9 cellular contexts compared by ENCODE assay signal in genomic region chrY:12479382-12479781, GRCh38.
A peak's percentile ranks its signal among the peaks of the same experiment; 100 is the strongest.
DNase-seq lines count a peak whose midpoint lies in the region; ATAC-seq, FAIRE-seq and TF ChIP-seq lines count a peak whose summit lies in the region.
"Had no signal": no experiment of that assay in that cellular context is flagged by ENCODE, and none has a peak within 500 bp of the region (broad histone marks: within the 10 kb centered on the region; RNA-seq: fewer than 3 reads in every experiment).

No MANE protein-coding gene starts in this region.

- H3K9ac ChIP-seq in H1 (replicated peaks in 1 of 4; ENCODE audit: extremely low read depth in 1 of 4, low read depth in 3 of 4, low read length in 3 of 4), result no peak overlapping the region
- no peak overlapping the region for H3K9ac ChIP-seq in Karpas-422 (ENCODE audit: low read length)

- no peak overlapping the region for H2AFZ ChIP-seq in H1 (ENCODE audit: low read length)
- no peak overlapping the region for H2AFZ ChIP-seq in Karpas-422 (ENCODE audit: low read length)

- H3K4me2 ChIP-seq in H1 (ENCODE audit: insufficient read depth in 1 of 2, low read depth in 2 of 2, low read length in 2 of 2) (no peak overlapping the region), Karpas-422 (ENCODE audit: low read depth, low read length, poor library complexity, severe bottlenecking) (no peak overlapping the region)

- H3K9me3 ChIP-seq in T-helper 17 cell (ENCODE audit: control insufficient read depth, low read length, poor library complexity, severe bottlenecking) (no peaks in the 10 kb centered on the region), H1 (ENCODE audit: insufficient read depth in 2 of 2, low read depth in 1 of 2, low read length in 1 of 2) (no peaks in the 10 kb centered on the region), Karpas-422 (ENCODE audit: low read length) (no peaks in the 10 kb centered on the region)

- no peaks in the 10 kb centered on the region for H3K27me3 Mint-ChIP-seq in T-helper 17 cell
- H3K27me3 Mint-ChIP-seq: activated B cell treated with CpG ODN at 0.5 μM for 24 hours had no signal

- H2BK15ac ChIP-seq in H1 (ENCODE audit: low read length), result no peak overlapping the region

- no peak overlapping the region for H2BK12ac ChIP-seq in H1 (ENCODE audit: low read depth, low read length)

- TF ChIP-seq POLR2A in H1 (IDR thresholded peaks at IDR 0.05; ENCODE audit: control extremely low read depth in 1 of 2, low read depth in 2 of 2, low read length in 2 of 2), result no peak

- H3K27me3 ChIP-seq in H1 (replicated peaks in 1 of 4; ENCODE audit: control insufficient read depth in 3 of 4, extremely low read depth in 1 of 4, insufficient read depth in 3 of 4, low read length in 3 of 4), result peaks cover 0 to 14% (median 6%) of the 10 kb centered on the region in 4 experiments; a peak in 4 of 7 replicates
- no peaks in the 10 kb centered on the region for H3K27me3 ChIP-seq in Karpas-422 (ENCODE audit: low read length)

- no peak overlapping the region for H3K4me3 ChIP-seq in H1 (ENCODE audit: extremely low read depth in 1 of 4, insufficient read depth in 2 of 4, low read depth in 3 of 4, low read length in 4 of 4)
- H3K4me3 ChIP-seq in Karpas-422 (ENCODE audit: low read length), result no peak overlapping the region

- H3K23me2 ChIP-seq in H1 (ENCODE audit: low read depth, low read length), result no peaks in the 10 kb centered on the region

- CTCF ChIA-PET in H1 (lab: Charles Lee; ENCODE audit: partially characterized antibody), result no interaction called here

- H2AK5ac ChIP-seq in H1 (ENCODE audit: low read depth, low read length), result no peak overlapping the region

- no peaks in the 10 kb centered on the region for H3K79me1 ChIP-seq in H1 (ENCODE audit: low read depth, low read length)

- H4K8ac ChIP-seq in H1 (ENCODE audit: extremely low read depth, insufficient read depth, low read length), result no peak overlapping the region

- H2BK20ac ChIP-seq in H1 (ENCODE audit: low read length), result no peak overlapping the region

- TF ChIP-seq CTCF in H1 (IDR thresholded peaks at IDR 0.05; ENCODE audit: control extremely low read depth in 1 of 3, insufficient read depth in 1 of 3, low read depth in 1 of 3, low read length in 3 of 3), result peak; percentile 37 to 56 (median 44)

- no peak overlapping the region for H3K4me3 Mint-ChIP-seq in T-helper 17 cell
- H3K4me3 Mint-ChIP-seq: activated B cell treated with CpG ODN at 0.5 μM for 24 hours had no signal

- H4K20me1 ChIP-seq in H1 (replicated peaks in 1 of 2; ENCODE audit: control insufficient read depth in 1 of 2, insufficient read depth in 2 of 2, low read length in 2 of 2) (no peaks in the 10 kb centered on the region), Karpas-422 (ENCODE audit: insufficient read depth, low read depth, low read length) (no peaks in the 10 kb centered on the region)

- no peak overlapping the region for H2BK120ac ChIP-seq in H1 (replicated peaks; ENCODE audit: low read depth, low read length)

- no peak overlapping the region for H2BK5ac ChIP-seq in H1 (ENCODE audit: low read depth, low read length)

- H3K4me1 ChIP-seq in H1 (replicated peaks in 1 of 4; ENCODE audit: control insufficient read depth in 3 of 4, insufficient read depth in 4 of 4, low read length in 3 of 4) (no peaks in the 10 kb centered on the region), Karpas-422 (ENCODE audit: low read length) (no peaks in the 10 kb centered on the region)

- TF ChIP-seq RAD21 in H1 (IDR thresholded peaks at IDR 0.05 in 1 of 2, conservative IDR thresholded peaks at IDR 0.05 in 1 of 2; ENCODE audit: low read depth in 2 of 2, low read length in 2 of 2), result peak; percentile 56 to 70

- H3K27ac ChIP-seq in H1 (ENCODE audit: low read depth, low read length), result no peak overlapping the region
- no peak overlapping the region for H3K27ac ChIP-seq in Karpas-422 (ENCODE audit: low read length)

- H3K36me3 ChIP-seq in H1 (ENCODE audit: control insufficient read depth in 2 of 4, insufficient read depth in 4 of 4, low read length in 3 of 4) (no peaks in the 10 kb centered on the region), Karpas-422 (ENCODE audit: insufficient read depth, low read length) (no peaks in the 10 kb centered on the region)

- no peaks in the 10 kb centered on the region for H3K79me2 ChIP-seq in H1 (ENCODE audit: control insufficient read depth in 1 of 2, insufficient read depth in 2 of 2, low read length in 2 of 2)
- no peaks in the 10 kb centered on the region for H3K79me2 ChIP-seq in Karpas-422 (ENCODE audit: low read length)

- no peak overlapping the region for H3K4ac ChIP-seq in H1 (replicated peaks; ENCODE audit: insufficient read length, low read depth, low read length)

- no peak overlapping the region for H4K91ac ChIP-seq in H1 (replicated peaks; ENCODE audit: insufficient read length, low read length)

- peaks cover 5% of the 10 kb centered on the region for H3K4me1 Mint-ChIP-seq in T-helper 17 cell
- H3K4me1 Mint-ChIP-seq: activated B cell treated with CpG ODN at 0.5 μM for 24 hours had no signal

- H4K5ac ChIP-seq in H1 (ENCODE audit: insufficient read length, low read depth, low read length), result no peak overlapping the region

- DNase-seq in activated CD4-positive, CD25-positive, alpha-beta regulatory T cell (lab: John Stamatoyannopoulos, UW), result peak; percentile 0 to 16 (median 4)
- no peak for DNase-seq in activated CD4-positive, CD25-positive, alpha-beta regulatory T cell treated with anti-CD3 and anti-CD28 coated beads, Interleukin-2, amount 50 U/mL, for 72 hours
- DNase-seq in T-helper 17 cell (peak in 1 of 3 donors; percentile 11), H1 (ENCODE audit: low read depth in 1 of 2, low spot score in 2 of 2) (no peak), Karpas-422 (no peak), SKM-1 treated with dmso at 0.1 percent for 144 hours (lab: John Stamatoyannopoulos, UW; ENCODE audit: unreplicated experiment) (no peak)
- DNase-seq in stimulated activated CD4-positive, alpha-beta T cell treated with anti-CD3 and anti-CD28 coated beads, TNF-alpha, amount 100 ng/mL, for 24 hours (ENCODE audit: low read depth in 3 of 3), result peak in 2 of 3 experiments; percentile 0 to 35
- DNase-seq: activated B cell treated with CpG ODN at 0.5 μM for 24 hours had no signal

- H3K23ac ChIP-seq in H1 (ENCODE audit: insufficient read length), result no peak overlapping the region

- TF ChIP-seq EP300 in H1 (IDR thresholded peaks at IDR 0.05; ENCODE audit: borderline replicate concordance in 1 of 2, low read depth in 2 of 2, low read length in 2 of 2), result no peak

- H3K9me2 ChIP-seq in Karpas-422 (replicated peaks; ENCODE audit: insufficient read depth, low read length), result no peaks in the 10 kb centered on the region

- H3K56ac ChIP-seq in H1 (replicated peaks; ENCODE audit: insufficient read length, low read depth, low read length), result no peak overlapping the region

- no peak for FAIRE-seq in H1 (lab: Jason Lieb, UNC)

- no peak overlapping the region for H3K14ac ChIP-seq in H1 (ENCODE audit: insufficient read length)

- no peak overlapping the region for H3K18ac ChIP-seq in H1 (ENCODE audit: extremely low read depth, low read length)

- POLR2A ChIA-PET in H1 (lab: Charles Lee; ENCODE audit: partially characterized antibody), result no interaction called here

- no peak overlapping the region for H3K27ac Mint-ChIP-seq in T-helper 17 cell
- H3K27ac Mint-ChIP-seq: activated B cell treated with CpG ODN at 0.5 μM for 24 hours had no signal

- ATAC-seq in T-helper 17 cell (peak; percentile 64), GM21717 (IDR thresholded peaks at IDR 0.05; ENCODE audit: unreplicated experiment) (no peak)

- no peaks in the 10 kb centered on the region for H3K36me3 Mint-ChIP-seq in T-helper 17 cell (ENCODE audit: low read depth)

- 56% methylated on average over 8 of the region's 8 CpGs; no CpG with 5 or more reads in 1 of the 2 experiments for WGBS in H1 (ENCODE audit: extremely low coverage in 1 of 2, insufficient coverage in 1 of 2, insufficient read length in 1 of 2, insufficient replicate concordance in 2 of 2, low coverage in 1 of 2, low lambda C conversion rate in 2 of 2, missing lambda C conversion rate in 1 of 2), 2 experiments

TF ChIP-seq in H1, 55 proteins besides CTCF, POLR2A, EP300 and RAD21:
- no peak for TF ChIP-seq TAF7 (optimal IDR thresholded peaks at IDR 0.05; ENCODE audit: borderline replicate concordance, low read depth, low read length)
- TF ChIP-seq NANOG (IDR thresholded peaks at IDR 0.05; ENCODE audit: insufficient read depth, low read depth, low read length, poor library complexity, severe bottlenecking), result no peak
- no peak for TF ChIP-seq SP1 (IDR thresholded peaks at IDR 0.05; ENCODE audit: low read depth, low read length)
- no peak for TF ChIP-seq HDAC2 (IDR thresholded peaks at IDR 0.05; ENCODE audit: borderline replicate concordance in 1 of 2, low read depth in 2 of 2, low read length in 2 of 2)
- no peak for TF ChIP-seq JUN (IDR thresholded peaks at IDR 0.05; ENCODE audit: low read depth, low read length)
- no peak for TF ChIP-seq KDM1A (IDR thresholded peaks at IDR 0.05; ENCODE audit: borderline replicate concordance, low read length)
- TF ChIP-seq POLR2AphosphoS5 (IDR thresholded peaks at IDR 0.05; ENCODE audit: low read depth, low read length), result no peak
- no peak for TF ChIP-seq RFX5 (IDR thresholded peaks at IDR 0.05; ENCODE audit: borderline replicate concordance, low read depth, low read length)
- TF ChIP-seq CTBP2 (IDR thresholded peaks at IDR 0.05; ENCODE audit: borderline replicate concordance, insufficient read depth, insufficient read length, low read length), result no peak
- TF ChIP-seq SIN3A (conservative IDR thresholded peaks at IDR 0.05 in 1 of 2, IDR thresholded peaks at IDR 0.05 in 1 of 2; ENCODE audit: low read depth in 1 of 2, low read length in 2 of 2), result no peak
- TF ChIP-seq CBX5 (IDR thresholded peaks at IDR 0.05; ENCODE audit: low read depth, low read length), result no peak
- no peak for TF ChIP-seq USF2 (IDR thresholded peaks at IDR 0.05; ENCODE audit: low read length)
- TF ChIP-seq GABPA (IDR thresholded peaks at IDR 0.05; ENCODE audit: borderline replicate concordance, insufficient read depth, low read length), result no peak
- no peak for TF ChIP-seq EGR1 (IDR thresholded peaks at IDR 0.05; ENCODE audit: borderline replicate concordance, low read depth, low read length)
- TF ChIP-seq BACH1 (IDR thresholded peaks at IDR 0.05; ENCODE audit: low read length), result no peak
- TF ChIP-seq NRF1 (IDR thresholded peaks at IDR 0.05; ENCODE audit: low read depth, low read length), result no peak
- TF ChIP-seq PHF8 (conservative IDR thresholded peaks at IDR 0.05; ENCODE audit: low read depth, low read length), result no peak
- no peak for TF ChIP-seq CREB1 (IDR thresholded peaks at IDR 0.05)
- TF ChIP-seq MAFK (IDR thresholded peaks at IDR 0.05; ENCODE audit: low read depth, low read length), result no peak

Comparison
In these comparisons a context has a peak if more than half of its experiments do, and no peak if none do; other contexts are left out.
1. DNase-seq: peak in activated CD4-positive, CD25-positive, alpha-beta regulatory T cell (4 of 4) and stimulated activated CD4-positive, alpha-beta T cell treated with anti-CD3 and anti-CD28 coated beads, TNF-alpha, amount 100 ng/mL, for 24 hours (2 of 3); none in activated CD4-positive, CD25-positive, alpha-beta regulatory T cell treated with anti-CD3 and anti-CD28 coated beads, Interleukin-2, amount 50 U/mL, for 72 hours (single experiment), H1 (0 of 2), Karpas-422 (single experiment) and SKM-1 treated with dmso at 0.1 percent for 144 hours (single experiment).